ENCODE assay signal across 1 cellular context in the genomic region with DNA sequence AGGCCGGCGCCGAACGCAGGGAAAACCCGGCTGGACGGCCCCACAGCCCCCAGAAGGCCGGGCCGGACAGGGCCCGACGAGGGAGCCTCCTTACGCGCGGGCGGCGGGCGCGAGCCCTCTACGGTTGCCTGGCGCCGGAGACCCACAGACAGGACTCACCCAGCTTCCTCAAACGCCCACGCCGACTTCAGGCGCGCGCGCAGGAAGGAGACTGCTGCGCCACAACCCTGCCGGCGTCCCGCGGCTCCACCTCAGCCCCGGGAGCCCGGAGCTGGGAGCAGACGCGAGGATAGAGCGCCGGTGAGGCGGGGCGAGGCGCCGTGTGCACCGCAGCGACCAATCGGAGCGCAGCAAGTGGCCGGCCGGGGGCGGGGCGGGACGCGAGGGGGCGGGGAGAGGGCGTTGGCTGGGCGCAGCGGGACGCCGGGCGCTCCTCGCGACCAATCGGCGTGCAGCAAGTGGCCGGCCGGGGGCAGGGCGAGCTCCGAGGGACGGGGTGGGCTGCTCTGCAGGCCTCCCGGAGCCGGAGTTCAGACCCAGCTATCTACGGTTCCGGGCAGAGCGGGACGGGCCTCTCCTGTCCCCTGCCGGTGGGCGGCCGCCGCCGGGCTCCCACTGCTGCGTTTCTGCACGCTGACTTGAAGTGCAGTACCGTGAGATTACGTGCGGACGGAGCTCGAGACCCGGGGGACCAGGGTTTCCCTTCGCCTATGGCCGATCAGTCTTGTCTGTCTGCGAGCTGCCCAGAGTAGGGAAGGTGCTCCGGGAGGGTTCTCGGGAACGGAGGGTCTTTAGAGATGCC.
TF ChIP-seq lines count a peak whose summit lies in the region.

A gene (minus strand): TSS at position 296 of the 802 bp plus-strand sequence. CDS start 11,089 bp downstream, outside the sequence.

TF ChIP-seq in HEK293, 187 proteins besides CTCF, POLR2A, EP300 and RAD21 (continued from another document):
- TF ChIP-seq, protein P1, sequence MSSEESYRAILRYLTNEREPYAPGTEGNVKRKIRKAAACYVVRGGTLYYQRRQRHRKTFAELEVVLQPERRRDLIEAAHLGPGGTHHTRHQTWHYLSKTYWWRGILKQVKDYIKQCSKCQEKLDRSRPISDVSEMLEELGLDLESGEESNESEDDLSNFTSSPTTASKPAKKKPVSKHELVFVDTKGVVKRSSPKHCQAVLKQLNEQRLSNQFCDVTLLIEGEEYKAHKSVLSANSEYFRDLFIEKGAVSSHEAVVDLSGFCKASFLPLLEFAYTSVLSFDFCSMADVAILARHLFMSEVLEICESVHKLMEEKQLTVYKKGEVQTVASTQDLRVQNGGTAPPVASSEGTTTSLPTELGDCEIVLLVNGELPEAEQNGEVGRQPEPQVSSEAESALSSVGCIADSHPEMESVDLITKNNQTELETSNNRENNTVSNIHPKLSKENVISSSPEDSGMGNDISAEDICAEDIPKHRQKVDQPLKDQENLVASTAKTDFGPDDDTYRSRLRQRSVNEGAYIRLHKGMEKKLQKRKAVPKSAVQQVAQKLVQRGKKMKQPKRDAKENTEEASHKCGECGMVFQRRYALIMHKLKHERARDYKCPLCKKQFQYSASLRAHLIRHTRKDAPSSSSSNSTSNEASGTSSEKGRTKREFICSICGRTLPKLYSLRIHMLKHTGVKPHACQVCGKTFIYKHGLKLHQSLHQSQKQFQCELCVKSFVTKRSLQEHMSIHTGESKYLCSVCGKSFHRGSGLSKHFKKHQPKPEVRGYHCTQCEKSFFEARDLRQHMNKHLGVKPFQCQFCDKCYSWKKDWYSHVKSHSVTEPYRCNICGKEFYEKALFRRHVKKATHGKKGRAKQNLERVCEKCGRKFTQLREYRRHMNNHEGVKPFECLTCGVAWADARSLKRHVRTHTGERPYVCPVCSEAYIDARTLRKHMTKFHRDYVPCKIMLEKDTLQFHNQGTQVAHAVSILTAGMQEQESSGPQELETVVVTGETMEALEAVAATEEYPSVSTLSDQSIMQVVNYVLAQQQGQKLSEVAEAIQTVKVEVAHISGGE (tag by site-specific recombination; conservative IDR thresholded peaks at IDR 0.05; ENCODE audit: low read depth): peak; percentile 92
- TF ChIP-seq ZNF621 (tag by site-specific recombination; IDR thresholded peaks at IDR 0.05) (no peak), ZNF335 (tag by site-specific recombination; conservative IDR thresholded peaks at IDR 0.05) (peak; percentile 54; the same call in 1 of the 2 replicates), GFI1B (tag by site-specific recombination; IDR thresholded peaks at IDR 0.05) (no peak), SALL2 (tag by site-specific recombination; IDR thresholded peaks at IDR 0.05; ENCODE audit: borderline replicate concordance) (no peak), ZNF561 (tag by site-specific recombination; IDR thresholded peaks at IDR 0.05; ENCODE audit: borderline replicate concordance) (peak; percentile 76), KLF1 (tag by site-specific recombination; IDR thresholded peaks at IDR 0.05) (peak; percentile 18), IKZF3 (tag by site-specific recombination; IDR thresholded peaks at IDR 0.05) (peak; percentile 92), SP7 (tag by site-specific recombination; IDR thresholded peaks at IDR 0.05) (peak; percentile 50; the same call in 1 of the 2 replicates), ZNF48 (tag by site-specific recombination; IDR thresholded peaks at IDR 0.05) (no peak), ZNF654 (tag by site-specific recombination; IDR thresholded peaks at IDR 0.05; ENCODE audit: low read depth) (no peak), SP3 (tag by site-specific recombination; IDR thresholded peaks at IDR 0.05) (peak; percentile 83), GLI2 (tag by site-specific recombination; IDR thresholded peaks at IDR 0.05; ENCODE audit: borderline replicate concordance, low read depth) (no peak), SP2 (tag by site-specific recombination; IDR thresholded peaks at IDR 0.05) (peak; percentile 74), ZBTB20 (tag by site-specific recombination; IDR thresholded peaks at IDR 0.05) (peak; percentile 93), ZNF76 (tag by site-specific recombination; IDR thresholded peaks at IDR 0.05; ENCODE audit: borderline replicate concordance, low read depth) (peak; percentile 65), ZNF558 (tag by site-specific recombination; IDR thresholded peaks at IDR 0.05) (no peak), ZNF138 (tag by site-specific recombination; IDR thresholded peaks at IDR 0.05; ENCODE audit: borderline replicate concordance) (no peak), OVOL3 (tag by site-specific recombination; IDR thresholded peaks at IDR 0.05) (no peak), ZBTB8A (tag by site-specific recombination; IDR thresholded peaks at IDR 0.05) (peak; percentile 96), KLF16 (tag by site-specific recombination; IDR thresholded peaks at IDR 0.05) (peak; percentile 90), EGR2 (tag by site-specific recombination; IDR thresholded peaks at IDR 0.05; ENCODE audit: low read depth) (peak; percentile 71; the same call in 1 of the 2 replicates), ZNF10 (tag by site-specific recombination; IDR thresholded peaks at IDR 0.05) (peak; percentile 62), REPIN1 (tag by site-specific recombination; IDR thresholded peaks at IDR 0.05; ENCODE audit: low read depth) (0 out of 2 replicates have a peak, but pooled peaks have one; percentile 31), ZSCAN23 (tag by site-specific recombination; IDR thresholded peaks at IDR 0.05) (peak; percentile 75; the same call in 1 of the 2 replicates), ZFHX2 (tag by site-specific recombination; conservative IDR thresholded peaks at IDR 0.05) (peak; percentile 87), ZNF560 (tag by site-specific recombination; IDR thresholded peaks at IDR 0.05; ENCODE audit: borderline replicate concordance) (no peak), ZNF394 (tag by site-specific recombination; IDR thresholded peaks at IDR 0.05; ENCODE audit: borderline replicate concordance) (peak; percentile 69), ZNF37A (tag by site-specific recombination; IDR thresholded peaks at IDR 0.05) (no peak), ZIC2 (tag by site-specific recombination; IDR thresholded peaks at IDR 0.05) (peak; percentile 52; the same call in 1 of the 2 replicates)
- TF ChIP-seq, protein P2, sequence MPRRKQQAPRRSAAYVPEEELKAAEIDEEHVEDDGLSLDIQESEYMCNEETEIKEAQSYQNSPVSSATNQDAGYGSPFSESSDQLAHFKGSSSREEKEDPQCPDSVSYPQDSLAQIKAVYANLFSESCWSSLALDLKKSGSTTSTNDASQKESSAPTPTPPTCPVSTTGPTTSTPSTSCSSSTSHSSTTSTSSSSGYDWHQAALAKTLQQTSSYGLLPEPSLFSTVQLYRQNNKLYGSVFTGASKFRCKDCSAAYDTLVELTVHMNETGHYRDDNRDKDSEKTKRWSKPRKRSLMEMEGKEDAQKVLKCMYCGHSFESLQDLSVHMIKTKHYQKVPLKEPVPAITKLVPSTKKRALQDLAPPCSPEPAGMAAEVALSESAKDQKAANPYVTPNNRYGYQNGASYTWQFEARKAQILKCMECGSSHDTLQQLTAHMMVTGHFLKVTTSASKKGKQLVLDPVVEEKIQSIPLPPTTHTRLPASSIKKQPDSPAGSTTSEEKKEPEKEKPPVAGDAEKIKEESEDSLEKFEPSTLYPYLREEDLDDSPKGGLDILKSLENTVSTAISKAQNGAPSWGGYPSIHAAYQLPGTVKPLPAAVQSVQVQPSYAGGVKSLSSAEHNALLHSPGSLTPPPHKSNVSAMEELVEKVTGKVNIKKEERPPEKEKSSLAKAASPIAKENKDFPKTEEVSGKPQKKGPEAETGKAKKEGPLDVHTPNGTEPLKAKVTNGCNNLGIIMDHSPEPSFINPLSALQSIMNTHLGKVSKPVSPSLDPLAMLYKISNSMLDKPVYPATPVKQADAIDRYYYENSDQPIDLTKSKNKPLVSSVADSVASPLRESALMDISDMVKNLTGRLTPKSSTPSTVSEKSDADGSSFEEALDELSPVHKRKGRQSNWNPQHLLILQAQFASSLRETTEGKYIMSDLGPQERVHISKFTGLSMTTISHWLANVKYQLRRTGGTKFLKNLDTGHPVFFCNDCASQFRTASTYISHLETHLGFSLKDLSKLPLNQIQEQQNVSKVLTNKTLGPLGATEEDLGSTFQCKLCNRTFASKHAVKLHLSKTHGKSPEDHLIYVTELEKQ (tag by site-specific recombination; IDR thresholded peaks at IDR 0.05; ENCODE audit: borderline replicate concordance): 0 out of 2 replicates have a peak, but pooled peaks have one; percentile 8
- TF ChIP-seq, protein P3, sequence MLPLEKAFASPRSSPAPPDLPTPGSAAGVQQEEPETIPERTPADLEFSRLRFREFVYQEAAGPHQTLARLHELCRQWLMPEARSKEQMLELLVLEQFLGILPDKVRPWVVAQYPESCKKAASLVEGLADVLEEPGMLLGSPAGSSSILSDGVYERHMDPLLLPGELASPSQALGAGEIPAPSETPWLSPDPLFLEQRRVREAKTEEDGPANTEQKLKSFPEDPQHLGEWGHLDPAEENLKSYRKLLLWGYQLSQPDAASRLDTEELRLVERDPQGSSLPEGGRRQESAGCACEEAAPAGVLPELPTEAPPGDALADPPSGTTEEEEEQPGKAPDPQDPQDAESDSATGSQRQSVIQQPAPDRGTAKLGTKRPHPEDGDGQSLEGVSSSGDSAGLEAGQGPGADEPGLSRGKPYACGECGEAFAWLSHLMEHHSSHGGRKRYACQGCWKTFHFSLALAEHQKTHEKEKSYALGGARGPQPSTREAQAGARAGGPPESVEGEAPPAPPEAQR (tag by site-specific recombination; IDR thresholded peaks at IDR 0.05): no peak
- TF ChIP-seq, protein P4, sequence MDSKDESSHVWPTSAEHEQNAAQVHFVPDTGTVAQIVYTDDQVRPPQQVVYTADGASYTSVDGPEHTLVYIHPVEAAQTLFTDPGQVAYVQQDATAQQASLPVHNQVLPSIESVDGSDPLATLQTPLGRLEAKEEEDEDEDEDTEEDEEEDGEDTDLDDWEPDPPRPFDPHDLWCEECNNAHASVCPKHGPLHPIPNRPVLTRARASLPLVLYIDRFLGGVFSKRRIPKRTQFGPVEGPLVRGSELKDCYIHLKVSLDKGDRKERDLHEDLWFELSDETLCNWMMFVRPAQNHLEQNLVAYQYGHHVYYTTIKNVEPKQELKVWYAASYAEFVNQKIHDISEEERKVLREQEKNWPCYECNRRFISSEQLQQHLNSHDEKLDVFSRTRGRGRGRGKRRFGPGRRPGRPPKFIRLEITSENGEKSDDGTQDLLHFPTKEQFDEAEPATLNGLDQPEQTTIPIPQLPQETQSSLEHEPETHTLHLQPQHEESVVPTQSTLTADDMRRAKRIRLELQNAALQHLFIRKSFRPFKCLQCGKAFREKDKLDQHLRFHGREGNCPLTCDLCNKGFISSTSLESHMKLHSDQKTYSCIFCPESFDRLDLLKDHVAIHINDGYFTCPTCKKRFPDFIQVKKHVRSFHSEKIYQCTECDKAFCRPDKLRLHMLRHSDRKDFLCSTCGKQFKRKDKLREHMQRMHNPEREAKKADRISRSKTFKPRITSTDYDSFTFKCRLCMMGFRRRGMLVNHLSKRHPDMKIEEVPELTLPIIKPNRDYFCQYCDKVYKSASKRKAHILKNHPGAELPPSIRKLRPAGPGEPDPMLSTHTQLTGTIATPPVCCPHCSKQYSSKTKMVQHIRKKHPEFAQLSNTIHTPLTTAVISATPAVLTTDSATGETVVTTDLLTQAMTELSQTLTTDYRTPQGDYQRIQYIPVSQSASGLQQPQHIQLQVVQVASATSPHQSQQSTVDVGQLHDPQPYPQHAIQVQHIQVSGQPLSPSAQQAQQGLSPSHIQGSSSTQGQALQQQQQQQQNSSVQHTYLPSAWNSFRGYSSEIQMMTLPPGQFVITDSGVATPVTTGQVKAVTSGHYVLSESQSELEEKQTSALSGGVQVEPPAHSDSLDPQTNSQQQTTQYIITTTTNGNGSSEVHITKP (tag by site-specific recombination; IDR thresholded peaks at IDR 0.05): peak; percentile 77
